Comparison of ENCODE assay signal across 31 cellular contexts in genomic region chr1:207470927-207471326, GRCh38. TPM values are rescaled to one million over a fixed set of nuclear protein-coding genes. Genes with fewer than 3 reads are reported as not detected.
DNase-seq lines count a peak whose midpoint lies in the region; ATAC-seq, FAIRE-seq and TF ChIP-seq lines count a peak whose summit lies in the region.
"Had no signal": no experiment of that assay in that cellular context is flagged by ENCODE, and none has a peak within 500 bp of the region (broad histone marks: within the 10 kb centered on the region; RNA-seq: fewer than 3 reads in every experiment).

No MANE protein-coding gene starts in this region.

- intact Hi-C loops in activated naive CD4-positive, alpha-beta T cell treated with anti-CD3 and anti-CD28 coated beads for 36 hours (cut with micrococcal nuclease): no loop called here
- intact Hi-C loops in esophagus squamous epithelium (cut with DNase I): no loop called here
- intact Hi-C loops in activated CD4-positive, alpha-beta memory T cell treated with anti-CD3 and anti-CD28 coated beads for 36 hours (cut with micrococcal nuclease): no loop called here

- CTCF ChIA-PET in activated naive CD4-positive, alpha-beta T cell treated with anti-CD3 and anti-CD28 coated beads for 36 hours (lab: Charles Lee): no interaction called here
- CTCF ChIA-PET in activated CD4-positive, alpha-beta memory T cell treated with anti-CD3 and anti-CD28 coated beads for 36 hours (lab: Charles Lee): no interaction called here

- H3K4me1 ChIP-seq in small intestine (ENCODE audit: control insufficient read depth in 2 of 2, insufficient read depth in 1 of 2, low read depth in 1 of 2, low read length in 1 of 2) (no peaks in the 10 kb centered on the region), esophagus squamous epithelium (no peaks in the 10 kb centered on the region)
- H3K4me1 ChIP-seq: adrenal gland, heart right ventricle, SJSA1, transverse colon had no signal

- H3K36me3 Mint-ChIP-seq in activated naive CD4-positive, alpha-beta T cell treated with anti-CD3 and anti-CD28 coated beads for 36 hours (ENCODE audit: low read depth): no peaks in the 10 kb centered on the region
- no peaks in the 10 kb centered on the region for H3K36me3 Mint-ChIP-seq in activated T-helper 17 cell treated with anti-CD3 and anti-CD28 coated beads, Interleukin-2, amount 50 U/mL, for 72 hours (ENCODE audit: low read depth)
- H3K36me3 Mint-ChIP-seq in activated CD4-positive, alpha-beta memory T cell treated with anti-CD3 and anti-CD28 coated beads for 36 hours: no peaks in the 10 kb centered on the region

- H3K4me1 Mint-ChIP-seq in activated naive CD4-positive, alpha-beta T cell treated with anti-CD3 and anti-CD28 coated beads for 36 hours (ENCODE audit: low read depth): peaks cover 8% of the 10 kb centered on the region
- H3K4me1 Mint-ChIP-seq in activated T-helper 17 cell treated with anti-CD3 and anti-CD28 coated beads, Interleukin-2, amount 50 U/mL, for 72 hours: no peaks in the 10 kb centered on the region
- H3K4me1 Mint-ChIP-seq in activated CD4-positive, alpha-beta memory T cell treated with anti-CD3 and anti-CD28 coated beads for 36 hours (ENCODE audit: low read depth): no peaks in the 10 kb centered on the region
- H3K4me1 Mint-ChIP-seq: H9, nephron had no signal

- H3K27ac ChIP-seq in small intestine (ENCODE audit: low read depth in 1 of 2, low read length in 1 of 2) (no peak overlapping the region), esophagus squamous epithelium (no peak overlapping the region)
- H3K27ac ChIP-seq: adrenal gland, C4-2B, heart right ventricle, SJSA1, transverse colon had no signal

- FAIRE-seq in small intestine (lab: Jason Lieb, UNC): no peak
- FAIRE-seq: TTC549 had no signal

- H3K27ac Mint-ChIP-seq in activated naive CD4-positive, alpha-beta T cell treated with anti-CD3 and anti-CD28 coated beads for 36 hours: no peak overlapping the region
- no peak overlapping the region for H3K27ac Mint-ChIP-seq in activated T-helper 17 cell treated with anti-CD3 and anti-CD28 coated beads, Interleukin-2, amount 50 U/mL, for 72 hours
- no peak overlapping the region for H3K27ac Mint-ChIP-seq in activated CD4-positive, alpha-beta memory T cell treated with anti-CD3 and anti-CD28 coated beads for 36 hours
- H3K27ac Mint-ChIP-seq: H9, nephron had no signal

- H3K36me3 ChIP-seq in small intestine (ENCODE audit: control insufficient read depth in 2 of 2, insufficient read depth in 2 of 2, low read length in 2 of 2): peaks cover 0 to 3% of the 10 kb centered on the region in 2 donors
- no peaks in the 10 kb centered on the region for H3K36me3 ChIP-seq in esophagus squamous epithelium
- H3K36me3 ChIP-seq: adrenal gland, heart right ventricle, SJSA1, transverse colon had no signal

- no peak for TF ChIP-seq POLR2A in esophagus squamous epithelium (IDR thresholded peaks at IDR 0.05)

- H3K4me3 Mint-ChIP-seq in activated naive CD4-positive, alpha-beta T cell treated with anti-CD3 and anti-CD28 coated beads for 36 hours: no peak overlapping the region
- H3K4me3 Mint-ChIP-seq in activated T-helper 17 cell treated with anti-CD3 and anti-CD28 coated beads, Interleukin-2, amount 50 U/mL, for 72 hours: no peak overlapping the region
- H3K4me3 Mint-ChIP-seq in activated CD4-positive, alpha-beta memory T cell treated with anti-CD3 and anti-CD28 coated beads for 36 hours: no peak overlapping the region
- H3K4me3 Mint-ChIP-seq: H9, nephron had no signal

- H3K9me3 ChIP-seq in small intestine (ENCODE audit: control insufficient read depth, low read depth) (no peaks in the 10 kb centered on the region), esophagus squamous epithelium (no peaks in the 10 kb centered on the region)
- H3K9me3 ChIP-seq: adrenal gland, heart right ventricle, SJSA1, transverse colon had no signal

- peak; percentile 23 for DNase-seq in activated naive CD4-positive, alpha-beta T cell treated with anti-CD3 and anti-CD28 coated beads for 36 hours
- no peak for DNase-seq in activated naive CD4-positive, alpha-beta T cell treated with Interleukin-2 at 50 U/mL for 16 hours
- DNase-seq in HT1080 (ENCODE audit: low read depth) (peak; percentile 4), small intestine (peak; percentile 39), esophagus squamous epithelium (lab: John Stamatoyannopoulos, UW) (no peak)
- no peak for DNase-seq in activated effector memory CD4-positive, alpha-beta T cell treated with anti-CD3 and anti-CD28 coated beads, Interleukin-2, amount 50 U/mL, for 16 hours
- no peak for DNase-seq in activated CD4-positive, alpha-beta memory T cell treated with anti-CD3 and anti-CD28 coated beads for 36 hours
- DNase-seq: adrenal gland; effector CD4-positive, alpha-beta T cell; EL; erythroblast; foreskin fibroblast; H9; heart right ventricle; Kasumi-1; MV-4-11; NCI-H1694; NCI-H524 treated with DMSO at 0.1 percent for 48 hours; stimulated activated CD4-positive, alpha-beta T cell treated with anti-CD3 and anti-CD28 coated beads, Interleukin-4, amount 100 ng/mL, for 1 hour; T-helper 1 cell; transverse colon had no signal

- ATAC-seq in activated T-helper 17 cell treated with anti-CD3 and anti-CD28 coated beads, Interleukin-2, amount 50 U/mL, for 72 hours (replicated peaks): peak; percentile 72
- ATAC-seq: heart right ventricle, left lobe of liver had no signal

- no peak for TF ChIP-seq CTCF in esophagus squamous epithelium (IDR thresholded peaks at IDR 0.05)

- no peak overlapping the region for H3K4me3 ChIP-seq in small intestine (ENCODE audit: low read depth in 1 of 2, low read length in 2 of 2)
- no peak overlapping the region for H3K4me3 ChIP-seq in esophagus squamous epithelium
- H3K4me3 ChIP-seq: adrenal gland, heart right ventricle, SJSA1, smooth muscle cell, transverse colon had no signal

- 72 to 88% (median 84%) methylated on average over 2 of the region's 2 CpGs for WGBS in small intestine, 3 donors
- 85 to 86% methylated on average over 2 of the region's 2 CpGs for WGBS in esophagus squamous epithelium, 2 donors

- H3K27me3 Mint-ChIP-seq in activated naive CD4-positive, alpha-beta T cell treated with anti-CD3 and anti-CD28 coated beads for 36 hours (ENCODE audit: low read depth): no peaks in the 10 kb centered on the region
- peaks cover 11% of the 10 kb centered on the region for H3K27me3 Mint-ChIP-seq in activated T-helper 17 cell treated with anti-CD3 and anti-CD28 coated beads, Interleukin-2, amount 50 U/mL, for 72 hours
- peaks cover 15% of the 10 kb centered on the region for H3K27me3 Mint-ChIP-seq in activated CD4-positive, alpha-beta memory T cell treated with anti-CD3 and anti-CD28 coated beads for 36 hours

- H3K27me3 ChIP-seq in small intestine (ENCODE audit: control insufficient read depth in 2 of 2, insufficient read depth in 2 of 2, low read length in 2 of 2) (no peaks in the 10 kb centered on the region), esophagus squamous epithelium (peaks cover 0 to 41% (median 0%) of the 10 kb centered on the region in 4 donors)

- POLR2A ChIA-PET in activated CD4-positive, alpha-beta memory T cell treated with anti-CD3 and anti-CD28 coated beads for 36 hours (lab: Charles Lee): no interaction called here

- no peaks in the 10 kb centered on the region for H3K9me3 Mint-ChIP-seq in activated naive CD4-positive, alpha-beta T cell treated with anti-CD3 and anti-CD28 coated beads for 36 hours
- no peaks in the 10 kb centered on the region for H3K9me3 Mint-ChIP-seq in activated T-helper 17 cell treated with anti-CD3 and anti-CD28 coated beads, Interleukin-2, amount 50 U/mL, for 72 hours
- H3K9me3 Mint-ChIP-seq in activated CD4-positive, alpha-beta memory T cell treated with anti-CD3 and anti-CD28 coated beads for 36 hours: no peaks in the 10 kb centered on the region
- H3K9me3 Mint-ChIP-seq: H9, nephron had no signal

RNA-seq across cellular contexts. Expression of gene CR2, which starts 16.8 kb away (rescaled TPM):
- total RNA-seq in activated naive CD4-positive, alpha-beta T cell treated with anti-CD3 and anti-CD28 coated beads for 36 hours: 1 to 10 TPM in 1 of 2 experiments, under 1 TPM in 1; 0.36 to 1.8 TPM
- not detected in 2 replicates for total RNA-seq in HT1080 (2014; rRNA removed; shearing (Covaris generic))
- polyA plus RNA-seq in HT1080 (2015; cell fraction: cytosol; rRNA removed): 0.09 TPM in 1 of 2 replicates, not detected in the other
- 0.07 TPM in 1 of 2 replicates, not detected in the other for polyA plus RNA-seq in HT1080 (2015; cell fraction: nucleus; rRNA removed)
- total RNA-seq in activated T-helper 17 cell treated with anti-CD3 and anti-CD28 coated beads, Interleukin-2, amount 50 U/mL, for 72 hours: under 1 TPM in 1 of 2 donors, not detected in 1; 0.42 TPM
- 10 to 100 TPM in 1 of 3 donors, under 1 TPM in 2; 0.22 to 12.0 (median 0.27) TPM for polyA plus RNA-seq in small intestine
- not detected for total RNA-seq in esophagus squamous epithelium
- total RNA-seq in activated CD4-positive, alpha-beta memory T cell treated with anti-CD3 and anti-CD28 coated beads for 36 hours: under 1 TPM in 1 of 2 experiments, not detected in 1; 0.10 TPM
- total RNA-seq: osteocyte, renal cortical epithelial cell, RPMI7951, SJSA1, smooth muscle cell had no signal
- polyA plus RNA-seq: smooth muscle cell had no signal

RNA-seq across cellular contexts. Expression of gene CR1, which starts 25.0 kb away (rescaled TPM):
- not detected for total RNA-seq in activated naive CD4-positive, alpha-beta T cell treated with anti-CD3 and anti-CD28 coated beads for 36 hours
- not detected in 2 replicates for total RNA-seq in HT1080 (2014; rRNA removed; shearing (Covaris generic))
- polyA plus RNA-seq in HT1080 (2015; cell fraction: cytosol; rRNA removed): not detected in 2 replicates
- polyA plus RNA-seq in HT1080 (2015; cell fraction: nucleus; rRNA removed): not detected in 2 replicates
- total RNA-seq in activated T-helper 17 cell treated with anti-CD3 and anti-CD28 coated beads, Interleukin-2, amount 50 U/mL, for 72 hours: under 1 TPM; 0.17 to 0.19 TPM
- 1 to 10 TPM in 1 of 3 donors, under 1 TPM in 1, not detected in 1; under 0.01 to 1.4 TPM for polyA plus RNA-seq in small intestine
- 1 to 10 TPM in 2 of 4 donors, under 1 TPM in 2; 0.15 to 3.5 (median 1.7) TPM for total RNA-seq in esophagus squamous epithelium
- not detected for total RNA-seq in activated CD4-positive, alpha-beta memory T cell treated with anti-CD3 and anti-CD28 coated beads for 36 hours
- total RNA-seq: osteocyte, renal cortical epithelial cell, RPMI7951, SJSA1, smooth muscle cell had no signal

Comparison
In these comparisons a context has a peak if more than half of its experiments do, and no peak if none do; other contexts are left out.
1. DNase-seq: peak in activated naive CD4-positive, alpha-beta T cell treated with anti-CD3 and anti-CD28 coated beads for 36 hours (single experiment), HT1080 (single experiment) and small intestine (single experiment); none in activated naive CD4-positive, alpha-beta T cell treated with Interleukin-2 at 50 U/mL for 16 hours (single experiment), esophagus squamous epithelium (single experiment), activated effector memory CD4-positive, alpha-beta T cell treated with anti-CD3 and anti-CD28 coated beads, Interleukin-2, amount 50 U/mL, for 16 hours (single experiment) and activated CD4-positive, alpha-beta memory T cell treated with anti-CD3 and anti-CD28 coated beads for 36 hours (single experiment).